22 cellular contexts compared by ENCODE assay signal in genomic region chr1:1756661-1757421, GRCh38.
"Had no signal": no experiment of that assay in that cellular context is flagged by ENCODE, and none has a peak within 500 bp of the region (broad histone marks: within the 10 kb centered on the region; RNA-seq: fewer than 3 reads in every experiment).

No MANE protein-coding gene starts in this region.

- DNase-seq: activated B cell treated with CpG ODN at 0.5 μM for 24 hours; activated CD4-positive, alpha-beta memory T cell treated with anti-CD3 and anti-CD28 coated beads for 36 hours; activated CD4-positive, alpha-beta T cell treated with anti-CD3 and anti-CD28 coated beads for 4 hours; activated naive CD4-positive, alpha-beta T cell; activated naive CD8-positive, alpha-beta T cell treated with anti-CD3 and anti-CD28 coated beads, Interleukin-2, amount 10 ng/mL, durations not matched to agents 7 days and 5 days; activated T-cell treated with anti-CD3 and anti-CD28 coated beads, Interleukin-2, amount 50 U/mL, for 1 hour; amygdala; dorsolateral prefrontal cortex; endodermal cell; foreskin keratinocyte; hippocampal formation; naive thymus-derived CD4-positive, alpha-beta T cell; stimulated activated naive CD4-positive, alpha-beta T cell; tibial artery; uterus had no signal

- H3K4me3 ChIP-seq: cardiac muscle cell, dorsolateral prefrontal cortex, left lung, pancreas, smooth muscle cell, tibial artery, uterus had no signal

- H3K4me1 ChIP-seq: foreskin keratinocyte, uterus had no signal

- H3K27ac Mint-ChIP-seq: activated B cell treated with CpG ODN at 0.5 μM for 24 hours; activated CD4-positive, alpha-beta memory T cell treated with anti-CD3 and anti-CD28 coated beads for 36 hours; activated naive CD8-positive, alpha-beta T cell treated with anti-CD3 and anti-CD28 coated beads, Interleukin-2, amount 10 ng/mL, durations not matched to agents 7 days and 5 days; activated T-helper 17 cell treated with anti-CD3 and anti-CD28 coated beads, Interleukin-2, amount 50 U/mL, for 72 hours; naive thymus-derived CD4-positive, alpha-beta T cell had no signal

- H3K4me1 Mint-ChIP-seq: activated B cell treated with CpG ODN at 0.5 μM for 24 hours; activated naive CD8-positive, alpha-beta T cell treated with anti-CD3 and anti-CD28 coated beads, Interleukin-2, amount 10 ng/mL, durations not matched to agents 7 days and 5 days; activated T-helper 17 cell treated with anti-CD3 and anti-CD28 coated beads, Interleukin-2, amount 50 U/mL, for 72 hours; endodermal cell had no signal

- H3K27me3 Mint-ChIP-seq: activated B cell treated with CpG ODN at 0.5 μM for 24 hours; activated CD4-positive, alpha-beta memory T cell treated with anti-CD3 and anti-CD28 coated beads for 36 hours; activated naive CD8-positive, alpha-beta T cell treated with anti-CD3 and anti-CD28 coated beads, Interleukin-2, amount 10 ng/mL, durations not matched to agents 7 days and 5 days; activated T-helper 17 cell treated with anti-CD3 and anti-CD28 coated beads, Interleukin-2, amount 50 U/mL, for 72 hours; naive thymus-derived CD4-positive, alpha-beta T cell had no signal

- ATAC-seq: activated T-helper 17 cell treated with anti-CD3 and anti-CD28 coated beads, Interleukin-2, amount 50 U/mL, for 72 hours; foreskin keratinocyte; left lung; naive thymus-derived CD4-positive, alpha-beta T cell; pancreas; sciatic nerve had no signal

- H3K27me3 ChIP-seq: cardiac muscle cell, dorsolateral prefrontal cortex, foreskin keratinocyte, left lung, pancreas, tibial artery, uterus had no signal

- H3K27ac ChIP-seq: cardiac muscle cell, dorsolateral prefrontal cortex, epithelial cell of prostate, foreskin keratinocyte, tibial artery, uterus had no signal

- H3K4me3 Mint-ChIP-seq: activated B cell treated with CpG ODN at 0.5 μM for 24 hours; activated CD4-positive, alpha-beta memory T cell treated with anti-CD3 and anti-CD28 coated beads for 36 hours; activated naive CD8-positive, alpha-beta T cell treated with anti-CD3 and anti-CD28 coated beads, Interleukin-2, amount 10 ng/mL, durations not matched to agents 7 days and 5 days; activated T-helper 17 cell treated with anti-CD3 and anti-CD28 coated beads, Interleukin-2, amount 50 U/mL, for 72 hours; endodermal cell; naive thymus-derived CD4-positive, alpha-beta T cell had no signal

- H3K9me3 ChIP-seq: left lung, pancreas, tibial artery, uterus had no signal

- H3K36me3 ChIP-seq: uterus had no signal
